In the genomic region with DNA sequence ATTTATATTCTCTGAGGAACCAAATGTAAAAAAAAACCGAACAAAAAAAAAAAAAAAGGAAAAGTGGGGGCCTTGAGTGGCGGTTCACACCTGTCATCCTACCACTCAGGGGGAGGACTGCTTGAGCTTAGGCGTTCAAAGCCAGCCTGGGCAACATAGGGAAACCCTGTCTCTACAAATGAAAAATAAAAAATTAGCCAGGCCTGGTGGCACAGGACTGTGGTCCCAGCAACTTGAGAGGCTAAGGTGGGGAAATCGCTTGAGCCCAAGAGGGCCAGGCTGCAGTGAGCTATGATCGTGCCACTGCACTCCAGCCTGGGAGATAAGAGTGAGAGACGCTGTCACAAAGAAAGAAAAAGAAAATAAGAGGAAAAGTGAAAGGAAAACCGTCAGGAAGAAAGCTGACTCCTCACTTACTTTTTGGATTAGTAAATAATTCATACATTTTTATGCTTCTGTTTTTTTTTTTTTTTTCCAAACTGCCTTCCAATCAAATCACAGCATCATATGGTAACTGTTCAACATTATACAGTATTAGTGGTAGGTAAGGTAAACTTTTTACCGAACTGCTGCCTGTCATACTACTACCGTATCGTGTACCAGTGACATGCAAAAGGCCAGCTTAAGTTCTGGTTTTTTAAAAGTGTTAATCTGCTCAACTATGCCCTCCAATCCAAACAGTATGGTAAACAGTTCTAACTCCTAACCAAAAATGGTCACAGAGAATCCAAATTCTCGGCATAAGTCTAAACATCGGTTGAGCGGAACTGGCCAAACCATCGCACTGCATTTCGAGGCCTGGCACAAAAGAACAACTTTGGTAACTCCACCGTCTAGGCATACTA, we compare ENCODE assay signal across 8 cellular contexts. TPM values are rescaled to one million over a fixed set of nuclear protein-coding genes. Genes with fewer than 3 reads are reported as not detected.
A peak's percentile ranks its signal among the peaks of the same experiment; 100 is the strongest.
DNase-seq lines count a peak whose midpoint lies in the region; ATAC-seq and TF ChIP-seq lines count a peak whose summit lies in the region.

No MANE protein-coding gene starts in this region.

- peak overlapping the region; percentile 99 for H3K4ac ChIP-seq in IMR-90 (ENCODE audit: low read depth, low read length)

- peak overlapping the region; percentile 92 for H2AK5ac ChIP-seq in IMR-90 (ENCODE audit: low read depth, low read length)

- H2AFZ ChIP-seq in IMR-90 (replicated peaks; ENCODE audit: low read length, poor library complexity): peak overlapping the region; percentile 99

- H4K91ac ChIP-seq in IMR-90 (ENCODE audit: insufficient read depth, low read depth, low read length): peak overlapping the region; percentile 94

- H3K27me3 ChIP-seq in IMR-90 (ENCODE audit: control insufficient read depth, insufficient read depth, low read length) (no peaks in the 10 kb centered on the region), heart right ventricle (no peaks in the 10 kb centered on the region)

- peak overlapping the region; percentile 94 for H2BK5ac ChIP-seq in IMR-90 (ENCODE audit: low read depth, low read length, poor library complexity, severe bottlenecking)

- H3K4me3 Mint-ChIP-seq in activated T-helper 17 cell treated with anti-CD3 and anti-CD28 coated beads, Interleukin-2, amount 50 U/mL, for 72 hours: peak overlapping the region; percentile 98

- H4K20me1 ChIP-seq in IMR-90 (ENCODE audit: insufficient read depth, low read length): peaks cover 12% of the 10 kb centered on the region; the same call in 1 of the 2 replicates

- H3K56ac ChIP-seq in IMR-90 (ENCODE audit: extremely low read depth, insufficient read depth, low read length): peak overlapping the region; percentile 95

- TF ChIP-seq POLR2A in IMR-90 (IDR thresholded peaks at IDR 0.05; ENCODE audit: low read depth, low read length): no peak

- H3K14ac ChIP-seq in IMR-90 (replicated peaks; ENCODE audit: low read depth, low read length): peak overlapping the region; percentile 93

- peak overlapping the region; percentile 96 for H3K27ac Mint-ChIP-seq in activated T-helper 17 cell treated with anti-CD3 and anti-CD28 coated beads, Interleukin-2, amount 50 U/mL, for 72 hours

- H3K9me1 ChIP-seq in IMR-90 (ENCODE audit: insufficient read depth, low read length): peaks cover 2% of the 10 kb centered on the region; the same call in 1 of the 2 replicates

- CTCF ChIA-PET in IMR-90 (lab: Yijun Ruan, JAX): interaction anchor here (0.6 to 0.9 kb wide), 3 partner anchors 91 to 631 kb away, joined by 4 to 6 read pairs (median 4); no protein-coding TSS in a partner anchor

- H4K5ac ChIP-seq in IMR-90 (ENCODE audit: low read depth, low read length): peak overlapping the region; percentile 91

- H3K79me1 ChIP-seq in IMR-90 (ENCODE audit: low read depth in 1 of 2, low read length in 2 of 2): peaks cover 9 to 17% of the 10 kb centered on the region in 2 experiments

- H3K23ac ChIP-seq in IMR-90 (ENCODE audit: low read depth, low read length): peak overlapping the region; percentile 98

- in situ Hi-C loops in IMR-90 (cut with MboI; ENCODE audit: low sequenced_read_pairs): loop anchor here (10.0 kb wide), 1 partner anchor 674 kb away; no protein-coding TSS in a partner anchor

- H2AK9ac ChIP-seq in IMR-90 (replicated peaks; ENCODE audit: low read depth, low read length, poor library complexity): peak overlapping the region; percentile 97

- no peak for TF ChIP-seq RAD21 in IMR-90 (IDR thresholded peaks at IDR 0.05; ENCODE audit: low read length)

- dilution Hi-C loops in IMR-90 (cut with HindIII; ENCODE audit: low sequenced_read_pairs, unreplicated experiment): no loop called here

- peak; percentile 38 for ATAC-seq in GM21576 (IDR thresholded peaks at IDR 0.05; ENCODE audit: unreplicated experiment)
- peak; percentile 59 for ATAC-seq in IMR-90 (ENCODE audit: low read depth)
- peak; percentile 56 for ATAC-seq in activated T-helper 17 cell treated with anti-CD3 and anti-CD28 coated beads, Interleukin-2, amount 50 U/mL, for 72 hours (replicated peaks)
- peak in 6 of 8 donors; percentile 2 to 34 (median 10) for ATAC-seq in heart right ventricle
- ATAC-seq in sciatic nerve: no peak

- peak overlapping the region; percentile 74 to 98 for H4K8ac ChIP-seq in IMR-90 (ENCODE audit: low read depth in 2 of 2, low read length in 2 of 2)

- no peaks in the 10 kb centered on the region for H3K27me3 Mint-ChIP-seq in activated T-helper 17 cell treated with anti-CD3 and anti-CD28 coated beads, Interleukin-2, amount 50 U/mL, for 72 hours

- WGBS in IMR-90 (ENCODE audit: extremely low coverage in 2 of 2, insufficient read length in 1 of 2), 2 experiments: 0% methylated on average over 1 of the region's 16 CpGs; no CpG with 5 or more reads in 1 of the 2 experiments
- whole genome bisulfite sequencing in heart right ventricle, 2 donors: 10 to 12% methylated on average over 16 of the region's 16 CpGs

- peak overlapping the region; percentile 79; the same call in 1 of the 2 replicates for H2BK120ac ChIP-seq in IMR-90 (ENCODE audit: low read depth, low read length)

- H3K4me1 Mint-ChIP-seq in activated T-helper 17 cell treated with anti-CD3 and anti-CD28 coated beads, Interleukin-2, amount 50 U/mL, for 72 hours: peaks cover 20% of the 10 kb centered on the region

- no peaks in the 10 kb centered on the region for H3K9me3 Mint-ChIP-seq in activated T-helper 17 cell treated with anti-CD3 and anti-CD28 coated beads, Interleukin-2, amount 50 U/mL, for 72 hours

- H2BK15ac ChIP-seq in IMR-90 (ENCODE audit: low read depth, low read length): peak overlapping the region; percentile 9; the same call in 1 of the 3 replicates

- POLR2A ChIA-PET in IMR-90 (lab: Charles Lee; ENCODE audit: unreplicated experiment): interaction anchor here (0.6 kb wide), 2 partner anchors 109 to 130 kb away, joined by 3 to 13 read pairs; no protein-coding TSS in a partner anchor

- intact Hi-C loops in IMR-90 (cut with micrococcal nuclease) (loop anchor here (2.0 to 10.0 kb wide), 2 partner anchors 94 to 664 kb away; no protein-coding TSS in a partner anchor), heart right ventricle (cut with DNase I) (loop anchor here in 4 of 10 donors (2.0 to 10.0 kb wide), 4 partner anchors 42 to 177 kb away; a partner anchor contains a TSS), sciatic nerve (cut with DNase I) (no loop called here)

- H3K4me2 ChIP-seq in IMR-90 (ENCODE audit: low read depth, low read length): peak overlapping the region; percentile 95

- H3K36me3 Mint-ChIP-seq in activated T-helper 17 cell treated with anti-CD3 and anti-CD28 coated beads, Interleukin-2, amount 50 U/mL, for 72 hours (ENCODE audit: low read depth): peaks cover 61% of the 10 kb centered on the region

- TSS peak; percentile 50 for BruUV-seq in IMR-90 (replicated peaks; lab: Mats Ljungman, UMichigan)

- peak overlapping the region; percentile 99 for H3K9ac ChIP-seq in IMR-90 (ENCODE audit: low read depth, low read length)

- H3K4me1 ChIP-seq in IMR-90 (ENCODE audit: control insufficient read depth, insufficient read depth, low read length) (peaks cover 2% of the 10 kb centered on the region; the same call in 1 of the 2 replicates), heart right ventricle (peaks cover 0 to 28% (median 24%) of the 10 kb centered on the region in 9 donors)

- no peaks in the 10 kb centered on the region for H3K9me3 ChIP-seq in IMR-90 (ENCODE audit: control insufficient read depth, insufficient read depth, low read length)
- no peaks in the 10 kb centered on the region for H3K9me3 ChIP-seq in heart right ventricle

- peaks cover 19% of the 10 kb centered on the region for H3K36me3 ChIP-seq in IMR-90 (ENCODE audit: control insufficient read depth, insufficient read depth, low read length)
- peaks cover 0 to 35% (median 24%) of the 10 kb centered on the region in 9 donors for H3K36me3 ChIP-seq in heart right ventricle

- H2BK20ac ChIP-seq in IMR-90 (ENCODE audit: low read depth, low read length): 0 out of 2 replicates have a peak overlapping the region, but pooled peaks have one; percentile 43

- DNase-seq in GM12865 (ENCODE audit: low read depth): peak; percentile 59
- DNase-seq in IMR-90: peak; percentile 42
- DNase-seq in heart right ventricle: no peak
- peak; percentile 11 for DNase-seq in retina
- DNase-seq in stimulated activated CD4-positive, alpha-beta T cell treated with anti-CD3 and anti-CD28 coated beads, Interleukin-2, amount 100 ng/mL, for 48 hours: no peak
- no peak for DNase-seq in sciatic nerve (ENCODE audit: low spot score)

- H3K27ac ChIP-seq in IMR-90 (ENCODE audit: insufficient read depth, low read length) (peak overlapping the region; percentile 99), heart right ventricle (peak overlapping the region; percentile 91 to 99 (median 94))

- no peak for TF ChIP-seq CTCF in GM12865 (IDR thresholded peaks at IDR 0.05; ENCODE audit: insufficient read depth, low read depth, low read length, missing control alignments)
- no peak for TF ChIP-seq CTCF in IMR-90 (conservative IDR thresholded peaks at IDR 0.05; ENCODE audit: low read depth, low read length)
- TF ChIP-seq CTCF in heart right ventricle (IDR thresholded peaks at IDR 0.05): no peak

- peak overlapping the region; percentile 91 for H3K18ac ChIP-seq in IMR-90 (ENCODE audit: low read depth, low read length)

- H3K4me3 ChIP-seq in GM12865 (ENCODE audit: low read depth, low read length) (peak overlapping the region; percentile 90), IMR-90 (ENCODE audit: insufficient read depth, low read depth, low read length) (peak overlapping the region; percentile 92), heart right ventricle (peak overlapping the region; percentile 71 to 99 (median 88))

TF ChIP-seq in IMR-90, 13 proteins besides CTCF, POLR2A, EP300 and RAD21 (continues in another document):
- no peak for TF ChIP-seq RFX5 (IDR thresholded peaks at IDR 0.05; ENCODE audit: low read depth, low read length)
- TF ChIP-seq NFE2L2 (IDR thresholded peaks at IDR 0.05; ENCODE audit: low read depth, low read length): no peak
- TF ChIP-seq BHLHE40 (IDR thresholded peaks at IDR 0.05; ENCODE audit: low read depth, low read length): no peak
- TF ChIP-seq MAZ (IDR thresholded peaks at IDR 0.05; ENCODE audit: borderline replicate concordance, low read depth, low read length): no peak

RNA-seq across cellular contexts. Expression of a gene that starts 1.2 kb away (rescaled TPM):
- total RNA-seq in IMR-90 (2012; rRNA removed): 17.5 and 26.3 TPM in 2 replicates
- polyA plus RNA-seq in IMR-90 (2012; rRNA removed): 18.3 and 24.2 TPM in 2 replicates
- polyA plus RNA-seq in IMR-90 (2012; cell fraction: cytosol; rRNA removed): 3.0 and 9.0 TPM in 2 replicates
- polyA plus RNA-seq in IMR-90 (2012; cell fraction: nucleus; rRNA removed; ENCODE audit: low replicate concordance): 18.4 and 48.1 TPM in 2 replicates
- 10 to 100 TPM; 65.8 to 98.7 TPM for total RNA-seq in activated T-helper 17 cell treated with anti-CD3 and anti-CD28 coated beads, Interleukin-2, amount 50 U/mL, for 72 hours
- 10 to 100 TPM; 39.6 to 70.8 (median 56.2) TPM for total RNA-seq in heart right ventricle
- 1 to 10 TPM; 2.4 to 8.2 TPM for polyA plus RNA-seq in heart right ventricle
- total RNA-seq in sciatic nerve: 142 TPM

RNA-seq across cellular contexts. Expression of a gene that starts 41.9 kb away (rescaled TPM):
- total RNA-seq in IMR-90 (2012; rRNA removed): 53.4 and 84.2 TPM in 2 replicates
- polyA plus RNA-seq in IMR-90 (2012; rRNA removed): 21.0 and 28.7 TPM in 2 replicates
- polyA plus RNA-seq in IMR-90 (2012; cell fraction: cytosol; rRNA removed): 4.9 and 6.5 TPM in 2 replicates
- 6.0 and 33.5 TPM in 2 replicates for polyA plus RNA-seq in IMR-90 (2012; cell fraction: nucleus; rRNA removed; ENCODE audit: low replicate concordance)
- 10 to 100 TPM; 21.3 to 27.1 TPM for total RNA-seq in activated T-helper 17 cell treated with anti-CD3 and anti-CD28 coated beads, Interleukin-2, amount 50 U/mL, for 72 hours
- total RNA-seq in heart right ventricle: 10 to 100 TPM in 9 of 10 donors, 1 to 10 TPM in 1; 9.7 to 21.0 (median 13.1) TPM
- 10 to 100 TPM in 1 of 2 donors, 1 to 10 TPM in 1; 6.5 to 17.1 TPM for polyA plus RNA-seq in heart right ventricle
- 56.7 TPM for total RNA-seq in sciatic nerve

Comparison
In these comparisons a context has a peak if more than half of its experiments do, and no peak if none do; other contexts are left out.
1. DNase-seq: peak in GM12865 (single experiment), IMR-90 (single experiment) and retina (single experiment); none in heart right ventricle (0 of 2), stimulated activated CD4-positive, alpha-beta T cell treated with anti-CD3 and anti-CD28 coated beads, Interleukin-2, amount 100 ng/mL, for 48 hours (0 of 2) and sciatic nerve (single experiment).
2. Peak in every context shown above with its lines, with median percentiles within 50 percentile points of each other: H3K4me3 ChIP-seq.